ENCODE assay signal across 7 cellular contexts in the genomic region with DNA sequence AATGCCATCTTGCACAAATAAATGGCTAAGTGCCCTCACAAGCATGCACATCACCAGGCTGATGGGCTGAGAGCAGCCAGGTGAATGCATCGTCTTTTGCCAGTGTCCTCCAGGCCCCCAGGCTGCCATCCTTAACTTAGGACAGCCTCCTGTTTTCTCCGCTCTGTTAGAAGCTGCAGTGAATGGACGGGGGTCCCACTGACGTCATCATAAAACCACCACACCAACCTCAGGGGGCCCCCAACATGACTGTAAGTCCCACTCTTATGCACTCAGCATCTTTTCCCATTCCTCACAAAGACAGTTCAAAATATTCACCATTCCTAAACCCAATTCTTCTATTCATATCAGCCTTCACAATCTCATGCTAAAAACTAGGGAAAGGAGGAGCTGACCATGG. TPM values are rescaled to one million over a fixed set of nuclear protein-coding genes. Genes with fewer than 3 reads are reported as not detected.
"Had no signal": no experiment of that assay in that cellular context is flagged by ENCODE, and none has a peak within 500 bp of the region (broad histone marks: within the 10 kb centered on the region; RNA-seq: fewer than 3 reads in every experiment).

No MANE protein-coding gene starts in this region.

- H3K36me3 Mint-ChIP-seq: IgD-negative memory B cell had no signal

- H3K4me3 ChIP-seq: K562 had no signal

- DNase-seq: IMR-90, KBM-7 had no signal

- H3K27ac Mint-ChIP-seq: IgD-negative memory B cell had no signal

- H3K27ac ChIP-seq: HL-60 had no signal

- FAIRE-seq: HTR-8/SVneo, K562 had no signal

- ATAC-seq: K562 had no signal

- H3K4me3 Mint-ChIP-seq: IgD-negative memory B cell had no signal

RNA-seq across cellular contexts. Expression of a gene that starts 34.4 kb away (rescaled TPM):
- total RNA-seq: HT-29 had no signal
- polyA plus RNA-seq: IgD-negative memory B cell had no signal
